In the genomic region with DNA sequence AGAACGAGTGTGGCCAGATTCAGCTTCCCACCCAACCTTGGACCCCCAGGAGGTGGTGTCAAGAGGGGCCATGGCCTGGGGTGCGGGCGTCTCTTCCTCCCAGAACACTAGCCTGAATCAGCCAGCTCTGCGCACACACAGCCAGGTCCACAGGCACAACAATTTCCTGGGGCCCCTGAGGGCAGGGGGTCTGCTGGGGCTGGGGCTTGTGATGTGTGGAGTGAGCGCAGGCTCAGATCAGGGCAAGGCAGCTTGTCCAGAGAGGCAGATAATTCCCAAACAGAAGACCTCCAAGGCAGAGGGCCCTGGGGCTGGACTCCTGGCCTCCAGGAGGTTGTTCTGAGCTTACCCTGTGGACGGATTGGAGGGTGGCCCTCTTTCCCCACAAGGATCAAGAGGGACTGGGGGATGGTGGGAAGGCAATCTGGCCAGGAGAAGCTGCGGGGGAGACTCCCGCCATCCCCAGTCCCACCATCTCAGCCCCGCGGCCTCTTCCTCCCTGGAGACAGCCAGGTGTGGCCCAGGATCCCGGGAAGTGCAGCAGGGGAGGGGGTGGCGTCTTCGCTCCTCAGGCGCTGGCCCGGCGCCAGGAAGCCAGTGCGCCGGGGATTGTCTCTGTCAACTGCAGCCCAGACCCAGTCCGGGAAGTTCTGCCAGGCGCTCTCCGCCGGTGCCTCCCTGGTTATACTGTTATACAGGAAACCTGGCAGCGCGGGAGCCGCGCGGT, we compare ENCODE assay signal across 9 cellular contexts. TPM values are rescaled to one million over a fixed set of nuclear protein-coding genes. Genes with fewer than 3 reads are reported as not detected.
A peak's percentile ranks its signal among the peaks of the same experiment; 100 is the strongest.
DNase-seq lines count a peak whose midpoint lies in the region; ATAC-seq and TF ChIP-seq lines count a peak whose summit lies in the region.
"Had no signal": no experiment of that assay in that cellular context is flagged by ENCODE, and none has a peak within 500 bp of the region (broad histone marks: within the 10 kb centered on the region; RNA-seq: fewer than 3 reads in every experiment).

No MANE protein-coding gene starts in this region.

- H3K4me1 ChIP-seq in upper lobe of left lung, result peaks cover 48 to 53% (median 51%) of the 10 kb centered on the region in 4 donors

- H3K27me3 ChIP-seq in upper lobe of left lung, result peaks cover 0 to 51% (median 35%) of the 10 kb centered on the region in 4 donors

- TF ChIP-seq POLR2A in upper lobe of left lung (IDR thresholded peaks at IDR 0.05), result no peak

- no peak overlapping the region for H3K27ac ChIP-seq in upper lobe of left lung
- H3K27ac ChIP-seq: adrenal gland had no signal

- peak overlapping the region in 3 of 4 donors; percentile 26 to 46 (median 38) for H3K4me3 ChIP-seq in upper lobe of left lung

- H3K9me3 Mint-ChIP-seq in activated T-cell treated with anti-CD3 and anti-CD28 coated beads, Interleukin-2, amount 50 U/mL, for 4 hours, result no peaks in the 10 kb centered on the region

- TF ChIP-seq EP300 in upper lobe of left lung (IDR thresholded peaks at IDR 0.05), result no peak

- peak; percentile 69 for DNase-seq in activated effector memory CD4-positive, alpha-beta T cell treated with anti-CD3 and anti-CD28 coated beads, Interleukin-2, amount 50 U/mL, for 16 hours
- no peak for DNase-seq in activated effector memory CD4-positive, alpha-beta T cell treated with Interleukin-2 at 50 U/mL for 16 hours
- DNase-seq in activated T-cell treated with anti-CD3 and anti-CD28 coated beads, Interleukin-2, amount 50 U/mL, for 4 hours, result no peak
- peak; percentile 49 for DNase-seq in iPS-NIHi7 (ENCODE audit: extremely low spot score)
- peak in 1 of 2 donors; percentile 87 for DNase-seq in upper lobe of left lung
- no peak for DNase-seq in amniotic stem cell (lab: John Stamatoyannopoulos, UW)
- no peak for DNase-seq in NOMO-1 treated with DMSO at 0.1 percent for 48 hours (lab: John Stamatoyannopoulos, UW; ENCODE audit: unreplicated experiment)

- 18 to 52% methylated on average over 8 to 17 of the region's 27 CpGs for WGBS in upper lobe of left lung, 2 donors

- no peaks in the 10 kb centered on the region for H3K36me3 Mint-ChIP-seq in activated T-cell treated with anti-CD3 and anti-CD28 coated beads, Interleukin-2, amount 50 U/mL, for 4 hours (ENCODE audit: insufficient read depth)

- peaks cover 3% of the 10 kb centered on the region for H3K27me3 Mint-ChIP-seq in activated T-cell treated with anti-CD3 and anti-CD28 coated beads, Interleukin-2, amount 50 U/mL, for 4 hours (ENCODE audit: low read depth)

- no peaks in the 10 kb centered on the region for H3K36me3 ChIP-seq in upper lobe of left lung
- H3K36me3 ChIP-seq: adrenal gland had no signal

- no peak for TF ChIP-seq CTCF in upper lobe of left lung (IDR thresholded peaks at IDR 0.05)

- no peak for ATAC-seq in activated T-cell treated with anti-CD3 and anti-CD28 coated beads, Interleukin-2, amount 50 U/mL, for 4 hours
- no peak for ATAC-seq in upper lobe of left lung (ENCODE audit: low FRiP score in 2 of 2)
- no peak for ATAC-seq in GM21619 (IDR thresholded peaks at IDR 0.05; ENCODE audit: unreplicated experiment)

- no peaks in the 10 kb centered on the region for H3K9me3 ChIP-seq in upper lobe of left lung
- H3K9me3 ChIP-seq: adrenal gland had no signal

- peak overlapping the region; percentile 74 for H3K4me3 Mint-ChIP-seq in activated T-cell treated with anti-CD3 and anti-CD28 coated beads, Interleukin-2, amount 50 U/mL, for 4 hours

- H3K4me1 Mint-ChIP-seq in activated T-cell treated with anti-CD3 and anti-CD28 coated beads, Interleukin-2, amount 50 U/mL, for 4 hours (ENCODE audit: low read depth), result peaks cover 26% of the 10 kb centered on the region

RNA-seq across cellular contexts. Expression of gene AMZ2, which starts 52.0 kb away (rescaled TPM):
- 10 to 100 TPM; 62.7 to 74.6 (median 72.8) TPM for total RNA-seq in activated T-cell treated with anti-CD3 and anti-CD28 coated beads, Interleukin-2, amount 50 U/mL, for 4 hours
- 10 to 100 TPM; 19.4 to 50.3 (median 45.8) TPM for total RNA-seq in upper lobe of left lung

Comparison
In these comparisons a context has a peak if more than half of its experiments do, and no peak if none do; other contexts are left out.
1. DNase-seq: peak in activated effector memory CD4-positive, alpha-beta T cell treated with anti-CD3 and anti-CD28 coated beads, Interleukin-2, amount 50 U/mL, for 16 hours (single experiment) and iPS-NIHi7 (single experiment); none in activated effector memory CD4-positive, alpha-beta T cell treated with Interleukin-2 at 50 U/mL for 16 hours (single experiment), activated T-cell treated with anti-CD3 and anti-CD28 coated beads, Interleukin-2, amount 50 U/mL, for 4 hours (single experiment), amniotic stem cell (single experiment) and NOMO-1 treated with DMSO at 0.1 percent for 48 hours (single experiment).